ENCODE assay signal across 1 cellular context in genomic region chr3:125052671-125053303, GRCh38.
A peak's percentile ranks its signal among the peaks of the same experiment; 100 is the strongest.
TF ChIP-seq lines count a peak whose summit lies in the region.

No MANE protein-coding gene starts in this region.

TF ChIP-seq in HEK293, 187 proteins besides CTCF, POLR2A, EP300 and RAD21 (continued from another document):
- TF ChIP-seq ZNF138 (tag by site-specific recombination; IDR thresholded peaks at IDR 0.05; ENCODE audit: borderline replicate concordance) (no peak), FEZF1 (tag by site-specific recombination; IDR thresholded peaks at IDR 0.05) (peak; percentile 99), ZBTB48 (tag by site-specific recombination; IDR thresholded peaks at IDR 0.05) (no peak), ZNF174 (tag by site-specific recombination; IDR thresholded peaks at IDR 0.05) (no peak), WT1 (tag by site-specific recombination; IDR thresholded peaks at IDR 0.05) (0 out of 2 replicates have a peak, but pooled peaks have one; percentile 41)
- TF ChIP-seq, protein P1, sequence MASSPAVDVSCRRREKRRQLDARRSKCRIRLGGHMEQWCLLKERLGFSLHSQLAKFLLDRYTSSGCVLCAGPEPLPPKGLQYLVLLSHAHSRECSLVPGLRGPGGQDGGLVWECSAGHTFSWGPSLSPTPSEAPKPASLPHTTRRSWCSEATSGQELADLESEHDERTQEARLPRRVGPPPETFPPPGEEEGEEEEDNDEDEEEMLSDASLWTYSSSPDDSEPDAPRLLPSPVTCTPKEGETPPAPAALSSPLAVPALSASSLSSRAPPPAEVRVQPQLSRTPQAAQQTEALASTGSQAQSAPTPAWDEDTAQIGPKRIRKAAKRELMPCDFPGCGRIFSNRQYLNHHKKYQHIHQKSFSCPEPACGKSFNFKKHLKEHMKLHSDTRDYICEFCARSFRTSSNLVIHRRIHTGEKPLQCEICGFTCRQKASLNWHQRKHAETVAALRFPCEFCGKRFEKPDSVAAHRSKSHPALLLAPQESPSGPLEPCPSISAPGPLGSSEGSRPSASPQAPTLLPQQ (tag by site-specific recombination; IDR thresholded peaks at IDR 0.05), result no peak
- TF ChIP-seq, protein P2, sequence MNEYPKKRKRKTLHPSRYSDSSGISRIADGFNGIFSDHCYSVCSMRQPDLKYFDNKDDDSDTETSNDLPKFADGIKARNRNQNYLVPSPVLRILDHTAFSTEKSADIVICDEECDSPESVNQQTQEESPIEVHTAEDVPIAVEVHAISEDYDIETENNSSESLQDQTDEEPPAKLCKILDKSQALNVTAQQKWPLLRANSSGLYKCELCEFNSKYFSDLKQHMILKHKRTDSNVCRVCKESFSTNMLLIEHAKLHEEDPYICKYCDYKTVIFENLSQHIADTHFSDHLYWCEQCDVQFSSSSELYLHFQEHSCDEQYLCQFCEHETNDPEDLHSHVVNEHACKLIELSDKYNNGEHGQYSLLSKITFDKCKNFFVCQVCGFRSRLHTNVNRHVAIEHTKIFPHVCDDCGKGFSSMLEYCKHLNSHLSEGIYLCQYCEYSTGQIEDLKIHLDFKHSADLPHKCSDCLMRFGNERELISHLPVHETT (tag by site-specific recombination; IDR thresholded peaks at IDR 0.05), result no peak
